ENCODE assay signal across 19 cellular contexts in the genomic region with DNA sequence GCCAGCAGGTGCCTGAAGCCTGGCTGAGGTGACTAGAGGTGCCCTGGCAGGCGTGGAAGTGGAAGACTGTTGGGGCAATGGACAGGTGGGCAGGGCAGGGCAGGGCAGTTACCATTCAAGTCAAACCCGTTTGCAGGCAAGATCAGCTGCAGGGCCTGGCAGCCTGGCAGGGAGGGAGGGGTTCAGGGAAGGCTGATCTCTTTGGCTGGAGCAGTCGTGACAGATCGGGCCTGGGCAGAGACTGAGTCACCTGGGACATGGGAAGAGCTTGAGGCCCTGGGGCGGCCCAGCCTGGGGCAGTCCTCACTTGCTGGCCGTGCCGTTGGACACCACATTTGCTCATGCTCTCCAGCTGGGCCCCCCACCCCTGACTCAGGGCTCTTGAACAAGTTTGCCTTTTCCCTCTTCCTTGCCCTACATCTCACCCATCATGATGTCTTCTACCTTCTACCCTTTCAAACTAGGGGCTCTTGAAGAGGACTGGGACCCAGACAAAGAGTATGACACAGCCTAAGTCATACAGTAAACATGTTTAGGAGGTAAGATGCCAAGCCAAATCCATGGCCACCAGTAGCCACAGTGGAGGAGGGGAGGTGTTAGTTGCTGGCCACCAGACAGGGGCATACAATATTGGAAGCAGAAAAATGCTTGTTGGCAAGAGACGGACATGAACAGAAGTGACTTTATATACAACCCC. TPM values are rescaled to one million over a fixed set of nuclear protein-coding genes. Genes with fewer than 3 reads are reported as not detected.
DNase-seq lines count a peak whose midpoint lies in the region; ATAC-seq, FAIRE-seq and TF ChIP-seq lines count a peak whose summit lies in the region.
"Had no signal": no experiment of that assay in that cellular context is flagged by ENCODE, and none has a peak within 500 bp of the region (broad histone marks: within the 10 kb centered on the region; RNA-seq: fewer than 3 reads in every experiment).

No MANE protein-coding gene starts in this region.

- TF ChIP-seq POLR2A in A549 (IDR thresholded peaks at IDR 0.05; ENCODE audit: low read length): no peak
- no peak for TF ChIP-seq POLR2A in breast epithelium (IDR thresholded peaks at IDR 0.05)

- no peak for TF ChIP-seq EP300 in A549 (IDR thresholded peaks at IDR 0.05)

- peak overlapping the region; percentile 52 for H3K27ac Mint-ChIP-seq in mesothelial cell of epicardium
- H3K27ac Mint-ChIP-seq: activated CD4-positive, alpha-beta memory T cell treated with anti-CD3 and anti-CD28 coated beads, Interleukin-2, amount 10 ng/mL, durations not matched to agents 7 days and 5 days; H9; T-helper 2 cell treated with Interferon-gamma antibody and Interleukin-4, amounts not matched to agents 5 μg/mL and 100 μg/mL, for 36 hours had no signal

- H3K27me3 Mint-ChIP-seq in mesothelial cell of epicardium (ENCODE audit: low read depth): no peaks in the 10 kb centered on the region

- peaks cover 10% of the 10 kb centered on the region for H3K4me1 ChIP-seq in A549
- no peaks in the 10 kb centered on the region for H3K4me1 ChIP-seq in breast epithelium
- H3K4me1 ChIP-seq: lower lobe of right lung had no signal

- POLR2A ChIA-PET in A549 (lab: Yijun Ruan, JAX): no interaction called here

- no peak for TF ChIP-seq RAD21 in A549 (conservative IDR thresholded peaks at IDR 0.05 in 1 of 2, IDR thresholded peaks at IDR 0.05 in 1 of 2)

- FAIRE-seq in A549 (lab: Jason Lieb, UNC) (peak; percentile 63), D721Med (lab: Jason Lieb, UNC) (no peak)

- intact Hi-C loops in breast epithelium (cut with DNase I; ENCODE audit: low total_unique reads): no loop called here

- H3K27ac ChIP-seq in A549 (no peak overlapping the region), breast epithelium (peak overlapping the region; percentile 56 to 66)
- H3K27ac ChIP-seq: lower lobe of right lung had no signal

- H3K4me1 Mint-ChIP-seq in mesothelial cell of epicardium: peaks cover 21% of the 10 kb centered on the region
- H3K4me1 Mint-ChIP-seq: activated CD4-positive, alpha-beta memory T cell treated with anti-CD3 and anti-CD28 coated beads, Interleukin-2, amount 10 ng/mL, durations not matched to agents 7 days and 5 days had no signal

- CTCF ChIA-PET in A549 (lab: Yijun Ruan, JAX): interaction anchor here (2.1 kb wide), 1 partner anchor 10 kb away, joined by 7 read pairs; no protein-coding TSS in a partner anchor

- no peak for ATAC-seq in A549
- no peak for ATAC-seq in GM21526 (IDR thresholded peaks at IDR 0.05; ENCODE audit: low FRiP score, unreplicated experiment)
- ATAC-seq in HG02610 (IDR thresholded peaks at IDR 0.05; ENCODE audit: unreplicated experiment): no peak
- ATAC-seq: stimulated activated naive CD8-positive, alpha-beta T cell treated with anti-CD3 and anti-CD28 coated beads, Interleukin-15, Interleukin-2, amounts not matched to agents 100 U/mL and 50 U/mL, for 24 hours had no signal

- peaks cover 17% of the 10 kb centered on the region for H3K9me3 Mint-ChIP-seq in mesothelial cell of epicardium
- H3K9me3 Mint-ChIP-seq: activated CD4-positive, alpha-beta memory T cell treated with anti-CD3 and anti-CD28 coated beads, Interleukin-2, amount 10 ng/mL, durations not matched to agents 7 days and 5 days; T-helper 2 cell treated with Interferon-gamma antibody and Interleukin-4, amounts not matched to agents 5 μg/mL and 100 μg/mL, for 36 hours had no signal

- 53% methylated on average over 6 of the region's 8 CpGs for WGBS in A549 (ENCODE audit: missing lambda C conversion rate)

- no peaks in the 10 kb centered on the region for H3K36me3 ChIP-seq in breast epithelium
- H3K36me3 ChIP-seq: lower lobe of right lung had no signal

- no peaks in the 10 kb centered on the region for H3K36me3 Mint-ChIP-seq in mesothelial cell of epicardium

- H3K9me3 ChIP-seq in A549: no peaks in the 10 kb centered on the region
- no peaks in the 10 kb centered on the region for H3K9me3 ChIP-seq in breast epithelium
- H3K9me3 ChIP-seq: lower lobe of right lung had no signal

- peaks cover 0 to 75% of the 10 kb centered on the region in 2 donors for H3K27me3 ChIP-seq in breast epithelium

- H3K4me2 ChIP-seq in A549: no peak overlapping the region; the same call in 2 of the 3 replicates

- no peak for TF ChIP-seq CTCF in A549 (IDR thresholded peaks at IDR 0.05)
- no peak for TF ChIP-seq CTCF in breast epithelium (IDR thresholded peaks at IDR 0.05)
- no peak for TF ChIP-seq CTCF in mesothelial cell of epicardium (IDR thresholded peaks at IDR 0.05; ENCODE audit: unreplicated experiment)
- TF ChIP-seq CTCF in D721Med (IDR thresholded peaks at IDR 0.05; ENCODE audit: insufficient read depth, missing control alignments): no peak

- H3K4me3 Mint-ChIP-seq in mesothelial cell of epicardium: no peak overlapping the region
- H3K4me3 Mint-ChIP-seq: activated CD4-positive, alpha-beta memory T cell treated with anti-CD3 and anti-CD28 coated beads, Interleukin-2, amount 10 ng/mL, durations not matched to agents 7 days and 5 days; T-helper 2 cell treated with Interferon-gamma antibody and Interleukin-4, amounts not matched to agents 5 μg/mL and 100 μg/mL, for 36 hours had no signal

- H3K4me3 ChIP-seq in A549 (no peak overlapping the region), breast epithelium (no peak overlapping the region)
- H3K4me3 ChIP-seq: lower lobe of right lung had no signal

- DNase-seq in A549 (ENCODE audit: low read depth in 1 of 2, low spot score in 1 of 2): no peak
- DNase-seq in HT1080 (ENCODE audit: low read depth): peak; percentile 79
- peak; percentile 68 to 74 for DNase-seq in breast epithelium (ENCODE audit: low spot score in 2 of 2)
- no peak for DNase-seq in mesothelial cell of epicardium (ENCODE audit: low spot score in 2 of 2, unreplicated experiment in 2 of 2)
- no peak for DNase-seq in D721Med (ENCODE audit: insufficient read length, low spot score)
- DNase-seq in activated T-cell treated with anti-CD3 and anti-CD28 coated beads for 4 hours: no peak
- DNase-seq: activated CD4-positive, alpha-beta memory T cell treated with anti-CD3 and anti-CD28 coated beads, Interleukin-2, amount 10 ng/mL, durations not matched to agents 7 days and 5 days; amniotic stem cell; DMS153; erythroblast; H9; hypothalamus; Karpas-422; lower lobe of right lung; NCI-H69; stimulated activated naive CD8-positive, alpha-beta T cell treated with anti-CD3 and anti-CD28 coated beads, Interleukin-15, Interleukin-2, amounts not matched to agents 100 U/mL and 50 U/mL, for 24 hours had no signal

TF ChIP-seq in A549, 52 proteins besides CTCF, POLR2A, EP300 and RAD21 (continues in another document):
- no peak for TF ChIP-seq RFX5 (IDR thresholded peaks at IDR 0.05)
- TF ChIP-seq CBX8 (IDR thresholded peaks at IDR 0.05): no peak
- no peak for TF ChIP-seq EHMT2 (IDR thresholded peaks at IDR 0.05; ENCODE audit: low read depth)
- TF ChIP-seq, protein P1, sequence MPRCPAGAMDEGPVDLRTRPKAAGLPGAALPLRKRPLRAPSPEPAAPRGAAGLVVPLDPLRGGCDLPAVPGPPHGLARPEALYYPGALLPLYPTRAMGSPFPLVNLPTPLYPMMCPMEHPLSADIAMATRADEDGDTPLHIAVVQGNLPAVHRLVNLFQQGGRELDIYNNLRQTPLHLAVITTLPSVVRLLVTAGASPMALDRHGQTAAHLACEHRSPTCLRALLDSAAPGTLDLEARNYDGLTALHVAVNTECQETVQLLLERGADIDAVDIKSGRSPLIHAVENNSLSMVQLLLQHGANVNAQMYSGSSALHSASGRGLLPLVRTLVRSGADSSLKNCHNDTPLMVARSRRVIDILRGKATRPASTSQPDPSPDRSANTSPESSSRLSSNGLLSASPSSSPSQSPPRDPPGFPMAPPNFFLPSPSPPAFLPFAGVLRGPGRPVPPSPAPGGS (IDR thresholded peaks at IDR 0.05): no peak
- TF ChIP-seq ESRRA (IDR thresholded peaks at IDR 0.05; ENCODE audit: borderline replicate concordance, low read length): no peak
- TF ChIP-seq ZSCAN20 (CRISPR knock-in tag; IDR thresholded peaks at IDR 0.05): no peak
- TF ChIP-seq, protein P2, sequence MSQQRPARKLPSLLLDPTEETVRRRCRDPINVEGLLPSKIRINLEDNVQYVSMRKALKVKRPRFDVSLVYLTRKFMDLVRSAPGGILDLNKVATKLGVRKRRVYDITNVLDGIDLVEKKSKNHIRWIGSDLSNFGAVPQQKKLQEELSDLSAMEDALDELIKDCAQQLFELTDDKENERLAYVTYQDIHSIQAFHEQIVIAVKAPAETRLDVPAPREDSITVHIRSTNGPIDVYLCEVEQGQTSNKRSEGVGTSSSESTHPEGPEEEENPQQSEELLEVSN (IDR thresholded peaks at IDR 0.05; ENCODE audit: borderline replicate concordance, low read depth): no peak
- TF ChIP-seq BHLHE40 (IDR thresholded peaks at IDR 0.05; ENCODE audit: low read depth, low read length): no peak
- no peak for TF ChIP-seq RCOR1 (IDR thresholded peaks at IDR 0.05; ENCODE audit: low read depth, low read length)
- TF ChIP-seq, protein P3, sequence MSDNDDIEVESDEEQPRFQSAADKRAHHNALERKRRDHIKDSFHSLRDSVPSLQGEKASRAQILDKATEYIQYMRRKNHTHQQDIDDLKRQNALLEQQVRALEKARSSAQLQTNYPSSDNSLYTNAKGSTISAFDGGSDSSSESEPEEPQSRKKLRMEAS (IDR thresholded peaks at IDR 0.05): no peak
- TF ChIP-seq, protein P4, sequence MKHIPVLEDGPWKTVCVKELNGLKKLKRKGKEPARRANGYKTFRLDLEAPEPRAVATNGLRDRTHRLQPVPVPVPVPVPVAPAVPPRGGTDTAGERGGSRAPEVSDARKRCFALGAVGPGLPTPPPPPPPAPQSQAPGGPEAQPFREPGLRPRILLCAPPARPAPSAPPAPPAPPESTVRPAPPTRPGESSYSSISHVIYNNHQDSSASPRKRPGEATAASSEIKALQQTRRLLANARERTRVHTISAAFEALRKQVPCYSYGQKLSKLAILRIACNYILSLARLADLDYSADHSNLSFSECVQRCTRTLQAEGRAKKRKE (CRISPR knock-in tag; IDR thresholded peaks at IDR 0.05; ENCODE audit: low read depth): no peak

RNA-seq across cellular contexts. Expression of a gene that starts 2.0 kb away (rescaled TPM):
- polyA plus RNA-seq in A549 (2011; rRNA removed): 11.2 and 12.8 TPM in 2 replicates
- polyA plus RNA-seq in A549 (2012; cell fraction: cytosol; rRNA removed): 4.8 TPM in 2 replicates
- 26.9 and 27.4 TPM in 2 replicates for polyA plus RNA-seq in A549 (2012; cell fraction: nucleus; rRNA removed)
- polyA plus RNA-seq in A549 (2017; fragmentation: RNase III; extraction: RNeasy Plus Mini Kit Qiagen cat#74134 plus additional on column Dnase treatment): 4.9 to 5.2 TPM (median 5.0 TPM) in 3 replicates
- 9.7 and 11.8 TPM in 2 replicates for polyA minus RNA-seq in A549 (2011; rRNA and poly(A)+ RNA removed)
- 12.2 and 16.2 TPM in 2 replicates for total RNA-seq in HT1080 (2014; rRNA removed; shearing (Covaris generic))
- polyA plus RNA-seq in HT1080 (2015; cell fraction: cytosol; rRNA removed): 11.5 and 16.0 TPM in 2 replicates
- 135 and 153 TPM in 2 replicates for polyA plus RNA-seq in HT1080 (2015; cell fraction: nucleus; rRNA removed)
- 10 to 100 TPM in 1 of 3 donors, 1 to 10 TPM in 2; 5.9 to 19.5 (median 7.5) TPM for total RNA-seq in breast epithelium
- 31.8 to 35.3 TPM (median 32.8 TPM) in 3 replicates for total RNA-seq in mesothelial cell of epicardium

Comparison
In these comparisons a context has a peak if more than half of its experiments do, and no peak if none do; other contexts are left out.
1. DNase-seq: peak in HT1080 (single experiment) and breast epithelium (2 of 2); none in A549 (0 of 2), mesothelial cell of epicardium (0 of 2), D721Med (single experiment) and activated T-cell treated with anti-CD3 and anti-CD28 coated beads for 4 hours (single experiment).
2. H3K27ac ChIP-seq: peak in breast epithelium (2 of 2); none in A549 (0 of 2).